In the genomic region with DNA sequence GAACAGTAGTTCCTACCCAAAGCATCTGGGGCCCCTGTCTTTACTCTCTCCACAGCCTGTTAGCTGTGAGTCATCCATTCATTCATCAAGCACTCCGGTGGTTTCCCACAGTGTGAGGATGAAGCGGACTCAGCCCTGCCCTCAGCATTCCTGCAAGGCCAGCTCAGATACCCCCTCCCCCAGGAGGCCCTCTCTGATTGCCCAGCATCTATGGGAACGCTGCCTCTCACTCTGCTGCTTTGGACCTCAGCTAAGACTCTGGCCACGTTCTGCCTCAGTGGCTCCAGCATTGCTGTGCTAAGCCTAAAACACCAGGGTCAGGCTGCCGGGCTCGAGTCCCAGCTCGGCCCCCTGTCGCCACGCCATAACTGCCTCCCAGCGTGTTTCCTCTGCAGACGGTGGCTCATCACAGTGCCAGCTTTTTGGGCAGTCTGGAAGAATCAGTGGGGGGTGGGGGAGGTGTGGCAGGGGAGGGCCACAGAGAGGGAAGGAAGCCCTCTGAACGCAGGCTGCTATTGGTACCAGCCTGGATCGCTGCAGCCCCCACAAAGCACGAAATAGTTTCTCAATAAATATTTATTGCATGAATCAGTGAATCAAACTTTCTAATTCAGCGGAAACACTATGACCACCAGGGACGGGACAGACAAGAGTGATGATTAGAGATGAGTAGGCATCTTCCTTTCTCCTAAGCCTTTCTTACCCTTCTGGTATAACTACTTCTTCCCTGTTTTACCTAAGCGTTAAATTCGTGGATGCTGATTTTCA, we compare ENCODE assay signal across 11 cellular contexts.
A peak's percentile ranks its signal among the peaks of the same experiment; 100 is the strongest.
DNase-seq lines count a peak whose midpoint lies in the region; TF ChIP-seq lines count a peak whose summit lies in the region.
"Had no signal": no experiment of that assay in that cellular context is flagged by ENCODE, and none has a peak within 500 bp of the region (broad histone marks: within the 10 kb centered on the region; RNA-seq: fewer than 3 reads in every experiment).

No MANE protein-coding gene starts in this region.

- no peak overlapping the region for H3K23ac ChIP-seq in neuronal stem cell (ENCODE audit: low read depth, low read length, poor library complexity)

- POLR2A ChIA-PET in CD8-positive, alpha-beta memory T cell (lab: Charles Lee): no interaction called here

- TF ChIP-seq CTCF in epithelial cell of esophagus (IDR thresholded peaks at IDR 0.05; ENCODE audit: insufficient read depth, low read depth, low read length, missing control alignments): no peak

- H3K4me3 Mint-ChIP-seq in CD8-positive, alpha-beta memory T cell: no peak overlapping the region

- DNase-seq in ELR (ENCODE audit: low read depth): peak; percentile 98
- DNase-seq in epithelial cell of esophagus (ENCODE audit: low read depth): peak; percentile 13
- DNase-seq in neuronal stem cell (ENCODE audit: low spot score): no peak
- no peak for DNase-seq in stimulated activated naive CD4-positive, alpha-beta T cell treated with Interleukin-2 at 50 U/mL for 16 hours (lab: John Stamatoyannopoulos, UW)
- no peak for DNase-seq in activated CD8-positive, alpha-beta memory T cell treated with anti-CD3 and anti-CD28 coated beads, Interleukin-2, amount 50 U/mL, for 4 hours
- no peak for DNase-seq in CD8-positive, alpha-beta memory T cell
- no peak for DNase-seq in activated gamma-delta T cell treated with Interleukin-2 at 50 U/mL for 16 hours
- DNase-seq: activated CD8-positive, alpha-beta memory T cell treated with anti-CD3 and anti-CD28 coated beads for 24 hours; NCI-H146; occipital lobe had no signal

- peak overlapping the region; percentile 40 for H3K18ac ChIP-seq in neuronal stem cell (ENCODE audit: low read length)

- H2BK15ac ChIP-seq in neuronal stem cell (ENCODE audit: low read length): no peak overlapping the region

- H3K4me2 ChIP-seq in neuronal stem cell (ENCODE audit: insufficient read depth, low read length, poor library complexity, severe bottlenecking): no peak overlapping the region

- H3K27me3 ChIP-seq in neuronal stem cell (ENCODE audit: control insufficient read depth in 3 of 3, insufficient read depth in 3 of 3, low read depth in 1 of 3, low read length in 3 of 3): peaks cover 0 to 8% (median 0%) of the 10 kb centered on the region in 3 experiments
- H3K27me3 ChIP-seq in CD8-positive, alpha-beta memory T cell (ENCODE audit: insufficient read depth, low read length, poor library complexity, severe bottlenecking): no peaks in the 10 kb centered on the region

- WGBS in neuronal stem cell (ENCODE audit: extremely low coverage in 2 of 2, insufficient read length in 2 of 2, insufficient replicate concordance in 1 of 2), 2 donors: no CpG with 5 or more reads among the region's 18 CpGs

- peak overlapping the region; percentile 53 for H2AK5ac ChIP-seq in neuronal stem cell (ENCODE audit: low read depth, low read length)

- H3K27ac ChIP-seq in neuronal stem cell (replicated peaks; ENCODE audit: low read length): no peak overlapping the region
- no peak overlapping the region for H3K27ac ChIP-seq in CD8-positive, alpha-beta memory T cell (ENCODE audit: low read depth, low read length)

- peaks cover 5 to 16% of the 10 kb centered on the region in 2 donors for H3K27me3 Mint-ChIP-seq in CD8-positive, alpha-beta memory T cell

- H4K91ac ChIP-seq in neuronal stem cell (ENCODE audit: low read depth, low read length, poor library complexity): no peak overlapping the region

- peaks cover 0 to 4% of the 10 kb centered on the region in 2 donors for H3K4me1 ChIP-seq in neuronal stem cell (ENCODE audit: control insufficient read depth in 2 of 2, insufficient read depth in 1 of 2, low read depth in 1 of 2, low read length in 2 of 2)
- no peaks in the 10 kb centered on the region for H3K4me1 ChIP-seq in CD8-positive, alpha-beta memory T cell (ENCODE audit: insufficient read depth, low read length)

- H3K36me3 ChIP-seq in neuronal stem cell (replicated peaks in 1 of 2; ENCODE audit: control insufficient read depth in 2 of 2, insufficient read depth in 2 of 2, low read length in 2 of 2): no peaks in the 10 kb centered on the region
- H3K36me3 ChIP-seq in CD8-positive, alpha-beta memory T cell (ENCODE audit: insufficient read depth, low read length): no peaks in the 10 kb centered on the region

- no peak overlapping the region for H3K14ac ChIP-seq in neuronal stem cell (ENCODE audit: low read length)

- H3K9me3 Mint-ChIP-seq in CD8-positive, alpha-beta memory T cell: no peaks in the 10 kb centered on the region

- H3K79me1 ChIP-seq in neuronal stem cell (ENCODE audit: low read depth, low read length): no peaks in the 10 kb centered on the region

- H3K4me3 ChIP-seq in epithelial cell of esophagus (ENCODE audit: low read length): no peak overlapping the region
- no peak overlapping the region for H3K4me3 ChIP-seq in neuronal stem cell (ENCODE audit: low read length in 2 of 2)
- no peak overlapping the region for H3K4me3 ChIP-seq in CD8-positive, alpha-beta memory T cell (ENCODE audit: low read length)

- no peak overlapping the region for H3K27ac Mint-ChIP-seq in CD8-positive, alpha-beta memory T cell

- H3K9ac ChIP-seq in neuronal stem cell (ENCODE audit: low read depth, low read length, poor library complexity): peak overlapping the region; percentile 25

- no peak overlapping the region for H2BK12ac ChIP-seq in neuronal stem cell (ENCODE audit: low read length)

- no peak overlapping the region for H2AFZ ChIP-seq in neuronal stem cell (ENCODE audit: low read length)

- CTCF ChIA-PET in CD8-positive, alpha-beta memory T cell (lab: Charles Lee): no interaction called here

- H4K8ac ChIP-seq in neuronal stem cell (ENCODE audit: low read depth, low read length): no peak overlapping the region

- H3K36me3 Mint-ChIP-seq in CD8-positive, alpha-beta memory T cell: no peaks in the 10 kb centered on the region

- no peak overlapping the region for H2BK120ac ChIP-seq in neuronal stem cell (ENCODE audit: low read depth, low read length)

- no peaks in the 10 kb centered on the region for H3K4me1 Mint-ChIP-seq in CD8-positive, alpha-beta memory T cell

- no peak overlapping the region for H2BK5ac ChIP-seq in neuronal stem cell (ENCODE audit: low read length)

- peaks cover 0 to 5% of the 10 kb centered on the region in 2 donors for H3K9me3 ChIP-seq in neuronal stem cell (replicated peaks in 1 of 2; ENCODE audit: control insufficient read depth in 2 of 2, insufficient read depth in 1 of 2, low read depth in 1 of 2, low read length in 2 of 2)
- H3K9me3 ChIP-seq in CD8-positive, alpha-beta memory T cell (ENCODE audit: low read length): no peaks in the 10 kb centered on the region

- H3K4ac ChIP-seq in neuronal stem cell (ENCODE audit: low read length): no peak overlapping the region

TF ChIP-seq in PFSK-1, 5 proteins besides CTCF, POLR2A, EP300 and RAD21:
- peak; percentile 6; the same call in 1 of the 2 replicates for TF ChIP-seq SIN3A (IDR thresholded peaks at IDR 0.05; ENCODE audit: borderline replicate concordance, insufficient read depth, low read length)
- TF ChIP-seq POLR2AphosphoS5 (IDR thresholded peaks at IDR 0.05; ENCODE audit: low read depth, low read length): no peak

Comparison
In these comparisons a context has a peak if more than half of its experiments do, and no peak if none do; other contexts are left out.
1. DNase-seq: peak in ELR (single experiment) and epithelial cell of esophagus (single experiment); none in neuronal stem cell (single experiment), stimulated activated naive CD4-positive, alpha-beta T cell treated with Interleukin-2 at 50 U/mL for 16 hours (single experiment), activated CD8-positive, alpha-beta memory T cell treated with anti-CD3 and anti-CD28 coated beads, Interleukin-2, amount 50 U/mL, for 4 hours (single experiment), CD8-positive, alpha-beta memory T cell (0 of 5) and activated gamma-delta T cell treated with Interleukin-2 at 50 U/mL for 16 hours (single experiment).